Comparison of ENCODE assay signal across 8 cellular contexts in genomic region chr14:91060472-91061308, GRCh38. TPM values are rescaled to one million over a fixed set of nuclear protein-coding genes. Genes with fewer than 3 reads are reported as not detected.
DNase-seq lines count a peak whose midpoint lies in the region; ATAC-seq, FAIRE-seq and TF ChIP-seq lines count a peak whose summit lies in the region.

RPS6KA5 (minus strand) TSS chr14:91060641; CDS start chr14:91060434, 207 bp downstream.

- H3K4me1 ChIP-seq in pancreas (peaks cover 0 to 8% (median 0%) of the 10 kb centered on the region in 3 donors), tibial nerve (peaks cover 0 to 36% (median 5%) of the 10 kb centered on the region in 4 donors)

- no peak for TF ChIP-seq CTCF in GM12865 (IDR thresholded peaks at IDR 0.05; ENCODE audit: insufficient read depth, low read depth, low read length, missing control alignments)
- peak in 1 of 4 donors; percentile 11 for TF ChIP-seq CTCF in pancreas (IDR thresholded peaks at IDR 0.05)
- TF ChIP-seq CTCF in tibial nerve (IDR thresholded peaks at IDR 0.05) = peak in 3 of 5 experiments; percentile 3 to 83 (median 82)

- peaks cover 48% of the 10 kb centered on the region for H3K4me1 Mint-ChIP-seq in activated naive CD8-positive, alpha-beta T cell treated with anti-CD3 and anti-CD28 coated beads, Interleukin-2, amount 50 U/mL, for 24 hours

- H3K4me3 ChIP-seq in GM12865 (ENCODE audit: low read depth, low read length) = peak within 1 kb of the TSS; percentile 93
- H3K4me3 ChIP-seq in pancreas = peak within 1 kb of the TSS; percentile 74 to 95 (median 81)
- H3K4me3 ChIP-seq in tibial nerve = peak within 1 kb of the TSS; percentile 90 to 97 (median 94)

- peaks cover 11% of the 10 kb centered on the region for H3K9me3 Mint-ChIP-seq in activated naive CD8-positive, alpha-beta T cell treated with anti-CD3 and anti-CD28 coated beads, Interleukin-2, amount 50 U/mL, for 24 hours

- H3K9me3 ChIP-seq in pancreas = no peaks in the 10 kb centered on the region
- no peaks in the 10 kb centered on the region for H3K9me3 ChIP-seq in tibial nerve

- H3K4me3 Mint-ChIP-seq in activated naive CD8-positive, alpha-beta T cell treated with anti-CD3 and anti-CD28 coated beads, Interleukin-2, amount 50 U/mL, for 24 hours = peak within 1 kb of the TSS; percentile 82

- peak; percentile 78 to 96 for TF ChIP-seq EP300 in tibial nerve (IDR thresholded peaks at IDR 0.05)

- intact Hi-C loops in Right ventricle myocardium superior (cut with DNase I) (loop anchor here (2.0 kb wide), 1 partner anchor 54 kb away; the partner anchor contains the start of gene DGLUCY), pancreas (cut with DNase I) (no loop called here)

- peak within 1 kb of the TSS; percentile 36 for H3K27ac Mint-ChIP-seq in activated naive CD8-positive, alpha-beta T cell treated with anti-CD3 and anti-CD28 coated beads, Interleukin-2, amount 50 U/mL, for 24 hours

- H3K27me3 ChIP-seq in pancreas = no peaks in the 10 kb centered on the region
- no peaks in the 10 kb centered on the region for H3K27me3 ChIP-seq in tibial nerve

- FAIRE-seq in pancreas (lab: Jason Lieb, UNC) = peak; percentile 99

- ATAC-seq in HG02763 (IDR thresholded peaks at IDR 0.05; ENCODE audit: unreplicated experiment) (peak; percentile 86), Right ventricle myocardium superior (ENCODE audit: poor library complexity) (peak; percentile 97), pancreas (peak; percentile 90 to 96 (median 91))
- ATAC-seq in activated naive CD8-positive, alpha-beta T cell treated with anti-CD3 and anti-CD28 coated beads, Interleukin-2, amount 50 U/mL, for 24 hours = peak; percentile 89

- 0% methylated on average over 69 of the region's 69 CpGs for WGBS in pancreas, 2 donors
- 0 to 1% methylated on average over 40 to 58 of the region's 69 CpGs for WGBS in tibial nerve, 2 donors

- no peaks in the 10 kb centered on the region for H3K36me3 Mint-ChIP-seq in activated naive CD8-positive, alpha-beta T cell treated with anti-CD3 and anti-CD28 coated beads, Interleukin-2, amount 50 U/mL, for 24 hours (ENCODE audit: low read depth)

- H3K27me3 Mint-ChIP-seq in activated naive CD8-positive, alpha-beta T cell treated with anti-CD3 and anti-CD28 coated beads, Interleukin-2, amount 50 U/mL, for 24 hours = no peaks in the 10 kb centered on the region

- H3K36me3 ChIP-seq in pancreas (no peaks in the 10 kb centered on the region), tibial nerve (no peaks in the 10 kb centered on the region)

- H3K27ac ChIP-seq in pancreas = peak within 1 kb of the TSS; percentile 91 to 99 (median 96)
- H3K27ac ChIP-seq in tibial nerve = peak within 1 kb of the TSS; percentile 99 to 100 (median 99)

- DNase-seq in GM12865 (ENCODE audit: low read depth) (peak; percentile 100), NCI-H1417 treated with DMSO at 0.1 percent for 48 hours (lab: John Stamatoyannopoulos, UW) (peak; percentile 100), SW480 (ENCODE audit: low spot score) (peak; percentile 100), Right ventricle myocardium superior (peak; percentile 100), pancreas (peak; percentile 98 to 100 (median 100)), tibial nerve (ENCODE audit: low spot score in 2 of 2) (peak; percentile 100)
- DNase-seq in activated naive CD8-positive, alpha-beta T cell treated with anti-CD3 and anti-CD28 coated beads, Interleukin-2, amount 50 U/mL, for 24 hours = peak; percentile 99

- peak; percentile 73 to 89 for TF ChIP-seq POLR2A in tibial nerve (IDR thresholded peaks at IDR 0.05)

RNA-seq across cellular contexts. Expression of gene RPS6KA5, which starts in this region (rescaled TPM):
- total RNA-seq in Right ventricle myocardium superior (14.6 TPM), pancreas (1 to 10 TPM; 2.5 to 3.5 (median 3.2) TPM), tibial nerve (10 to 100 TPM in 2 of 4 donors, 1 to 10 TPM in 2; 8.4 to 12.7 (median 10.1) TPM)
- polyA plus RNA-seq in pancreas = 1 to 10 TPM in 1 of 2 donors, under 1 TPM in 1; 0.95 to 1.1 TPM

Comparison
In these comparisons a context has a peak if more than half of its experiments do, and no peak if none do; other contexts are left out.
1. Peak in every context shown above with its lines: DNase-seq, ATAC-seq, H3K4me3 ChIP-seq and H3K27ac ChIP-seq.